ENCODE assay signal across 31 cellular contexts in genomic region chr19:7000816-7001215, GRCh38. TPM values are rescaled to one million over a fixed set of nuclear protein-coding genes. Genes with fewer than 3 reads are reported as not detected.
"Had no signal": no experiment of that assay in that cellular context is flagged by ENCODE, and none has a peak within 500 bp of the region (broad histone marks: within the 10 kb centered on the region; RNA-seq: fewer than 3 reads in every experiment).

No MANE protein-coding gene starts in this region.

- ATAC-seq: activated CD4-positive, alpha-beta T cell treated with anti-CD3 and anti-CD28 coated beads for 36 hours; stimulated activated memory B cell treated with anti-CD40 and anti-IgM and Interleukin-4, amounts not matched to agents 10 μg/mL and 1 μg/mL and 100 μg/mL, for 72 hours; T-helper 17 cell had no signal

- H3K4me3 Mint-ChIP-seq: activated B cell treated with CpG ODN at 0.5 μM for 24 hours; activated CD4-positive, alpha-beta T cell treated with anti-CD3 and anti-CD28 coated beads for 36 hours; activated naive CD4-positive, alpha-beta T cell treated with anti-CD3 and anti-CD28 coated beads, Interleukin-2, amount 10 ng/mL, durations not matched to agents 7 days and 5 days; immature natural killer cell; neural crest cell; stimulated activated memory B cell treated with anti-CD40 and anti-IgM and Interleukin-4, amounts not matched to agents 10 μg/mL and 1 μg/mL and 100 μg/mL, for 72 hours; T-helper 17 cell had no signal

- H3K9me3 ChIP-seq: right lobe of liver, transverse colon, uterus had no signal

- H3K4me2 ChIP-seq: hepatocyte had no signal

- H3K9me3 Mint-ChIP-seq: activated B cell treated with CpG ODN at 0.5 μM for 24 hours; immature natural killer cell; stimulated activated memory B cell treated with anti-CD40 and anti-IgM and Interleukin-4, amounts not matched to agents 10 μg/mL and 1 μg/mL and 100 μg/mL, for 72 hours had no signal

- H3K4me1 Mint-ChIP-seq: immature natural killer cell, neural crest cell had no signal

- H3K27me3 ChIP-seq: hepatocyte, right lobe of liver, uterus had no signal

- H3K36me3 ChIP-seq: right lobe of liver, transverse colon, uterus had no signal

- DNase-seq: activated B cell treated with CpG ODN at 0.5 μM for 24 hours; activated CD4-positive, alpha-beta T cell treated with anti-CD3 and anti-CD28 coated beads for 36 hours; activated CD4-positive, alpha-beta T cell treated with anti-CD3 and anti-CD28 coated beads, Interleukin-2, amount 50 U/mL, for 4 hours; activated CD8-positive, alpha-beta memory T cell treated with anti-CD3 and anti-CD28 coated beads for 24 hours; activated CD8-positive, alpha-beta memory T cell treated with anti-CD3 and anti-CD28 coated beads, Interleukin-2, amount 50 U/mL, for 4 hours; activated effector memory CD4-positive, alpha-beta T cell treated with anti-CD3 and anti-CD28 coated beads, Interleukin-2, amount 50 U/mL, for 16 hours; activated naive CD4-positive, alpha-beta T cell treated with anti-CD3 and anti-CD28 coated beads, Interleukin-2, amount 10 ng/mL, durations not matched to agents 7 days and 5 days; activated T-cell treated with anti-CD3 and anti-CD28 coated beads, Interleukin-2, amount 50 U/mL, for 48 hours; cortex of kidney; erythroblast; foreskin fibroblast; immature natural killer cell; naive thymus-derived CD4-positive, alpha-beta T cell; right lobe of liver; small intestine; stimulated activated CD4-positive, alpha-beta T cell treated with anti-CD3 and anti-CD28 coated beads, Interleukin-2, amount 100 ng/mL, for 24 hours; T-helper 17 cell; transverse colon; uterus had no signal

- H3K27ac Mint-ChIP-seq: activated B cell treated with CpG ODN at 0.5 μM for 24 hours; activated CD4-positive, alpha-beta T cell treated with anti-CD3 and anti-CD28 coated beads for 36 hours; activated naive CD4-positive, alpha-beta T cell treated with anti-CD3 and anti-CD28 coated beads, Interleukin-2, amount 10 ng/mL, durations not matched to agents 7 days and 5 days; immature natural killer cell; stimulated activated memory B cell treated with anti-CD40 and anti-IgM and Interleukin-4, amounts not matched to agents 10 μg/mL and 1 μg/mL and 100 μg/mL, for 72 hours; T-helper 17 cell had no signal

- H3K36me3 Mint-ChIP-seq: immature natural killer cell; stimulated activated memory B cell treated with anti-CD40 and anti-IgM and Interleukin-4, amounts not matched to agents 10 μg/mL and 1 μg/mL and 100 μg/mL, for 72 hours had no signal

- H3K4me3 ChIP-seq: hepatocyte, lung, right lobe of liver, transverse colon, uterus had no signal

- H3K4me1 ChIP-seq: right lobe of liver, transverse colon, uterus had no signal

- H3K27me3 Mint-ChIP-seq: activated CD4-positive, alpha-beta T cell treated with anti-CD3 and anti-CD28 coated beads for 36 hours; activated naive CD4-positive, alpha-beta T cell treated with anti-CD3 and anti-CD28 coated beads, Interleukin-2, amount 10 ng/mL, durations not matched to agents 7 days and 5 days; T-helper 17 cell had no signal

- H3K27ac ChIP-seq: hepatocyte, right lobe of liver, transverse colon, uterus had no signal

RNA-seq across cellular contexts. Expression of gene MBD3L2B, which starts 20.4 kb away (rescaled TPM):
- total RNA-seq: activated B cell treated with CpG ODN at 0.5 μM for 24 hours; activated CD4-positive, alpha-beta T cell treated with anti-CD3 and anti-CD28 coated beads for 36 hours; bronchial epithelial cell; fibroblast of lung; glomerular endothelial cell; hepatocyte; kidney epithelial cell; left lobe of liver; lung; mesenteric fat pad; naive thymus-derived CD4-positive, alpha-beta T cell; neural crest cell; omental fat pad; right lobe of liver; T-helper 17 cell; temporal lobe; transverse colon; uterus had no signal
- polyA plus RNA-seq: fibroblast of lung; hepatocyte; immature natural killer cell; lung; naive thymus-derived CD4-positive, alpha-beta T cell; small intestine had no signal

RNA-seq across cellular contexts. Expression of gene MBD3L5, which starts 29.6 kb away (rescaled TPM):
- total RNA-seq: activated B cell treated with CpG ODN at 0.5 μM for 24 hours; activated CD4-positive, alpha-beta T cell treated with anti-CD3 and anti-CD28 coated beads for 36 hours; bronchial epithelial cell; fibroblast of lung; glomerular endothelial cell; hepatocyte; kidney epithelial cell; left lobe of liver; lung; mesenteric fat pad; naive thymus-derived CD4-positive, alpha-beta T cell; neural crest cell; omental fat pad; right lobe of liver; T-helper 17 cell; temporal lobe; transverse colon; uterus had no signal
- polyA plus RNA-seq: fibroblast of lung; hepatocyte; immature natural killer cell; lung; naive thymus-derived CD4-positive, alpha-beta T cell; small intestine had no signal

RNA-seq across cellular contexts. Expression of gene MBD3L4, which starts 39.2 kb away (rescaled TPM):
- total RNA-seq: activated B cell treated with CpG ODN at 0.5 μM for 24 hours; activated CD4-positive, alpha-beta T cell treated with anti-CD3 and anti-CD28 coated beads for 36 hours; bronchial epithelial cell; fibroblast of lung; glomerular endothelial cell; hepatocyte; kidney epithelial cell; left lobe of liver; lung; mesenteric fat pad; naive thymus-derived CD4-positive, alpha-beta T cell; neural crest cell; omental fat pad; right lobe of liver; T-helper 17 cell; temporal lobe; transverse colon; uterus had no signal
- polyA plus RNA-seq: fibroblast of lung; hepatocyte; immature natural killer cell; lung; naive thymus-derived CD4-positive, alpha-beta T cell; small intestine had no signal

RNA-seq across cellular contexts. Expression of gene MBD3L2, which starts 48.3 kb away (rescaled TPM):
- total RNA-seq: activated B cell treated with CpG ODN at 0.5 μM for 24 hours; activated CD4-positive, alpha-beta T cell treated with anti-CD3 and anti-CD28 coated beads for 36 hours; bronchial epithelial cell; fibroblast of lung; glomerular endothelial cell; hepatocyte; kidney epithelial cell; left lobe of liver; lung; mesenteric fat pad; naive thymus-derived CD4-positive, alpha-beta T cell; neural crest cell; omental fat pad; right lobe of liver; T-helper 17 cell; temporal lobe; transverse colon; uterus had no signal
- polyA plus RNA-seq: fibroblast of lung; hepatocyte; immature natural killer cell; lung; naive thymus-derived CD4-positive, alpha-beta T cell; small intestine had no signal

RNA-seq across cellular contexts. Expression of gene MBD3L3, which starts 57.7 kb away (rescaled TPM):
- total RNA-seq: activated B cell treated with CpG ODN at 0.5 μM for 24 hours; activated CD4-positive, alpha-beta T cell treated with anti-CD3 and anti-CD28 coated beads for 36 hours; bronchial epithelial cell; fibroblast of lung; glomerular endothelial cell; hepatocyte; kidney epithelial cell; left lobe of liver; lung; mesenteric fat pad; naive thymus-derived CD4-positive, alpha-beta T cell; neural crest cell; omental fat pad; right lobe of liver; T-helper 17 cell; temporal lobe; transverse colon; uterus had no signal
- polyA plus RNA-seq: fibroblast of lung; hepatocyte; immature natural killer cell; lung; naive thymus-derived CD4-positive, alpha-beta T cell; small intestine had no signal
